ENCODE assay signal across 22 cellular contexts in the genomic region with DNA sequence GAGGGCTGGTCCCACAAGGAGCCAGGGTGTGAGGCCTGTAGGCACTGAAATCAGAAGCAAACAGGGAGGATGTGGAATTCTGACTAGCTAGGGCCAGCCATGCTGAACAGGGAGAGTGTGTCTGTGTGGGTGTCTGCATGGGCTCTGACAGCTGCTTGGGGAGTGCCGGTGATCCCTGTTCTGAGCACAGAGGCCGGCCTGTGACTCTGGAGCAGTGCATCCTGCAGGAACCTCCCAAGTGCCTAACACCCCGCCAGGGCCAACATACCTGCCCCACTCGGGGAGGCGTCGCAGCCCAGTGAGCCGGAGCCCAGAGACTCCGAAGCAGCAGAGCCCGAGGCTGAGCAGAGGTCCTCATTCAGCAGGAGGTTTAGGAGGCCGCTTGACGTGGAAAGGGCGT.
"Had no signal": no experiment of that assay in that cellular context is flagged by ENCODE, and none has a peak within 500 bp of the region (broad histone marks: within the 10 kb centered on the region; RNA-seq: fewer than 3 reads in every experiment).

No MANE protein-coding gene starts in this region.

- H3K9me3 Mint-ChIP-seq: activated CD8-positive, alpha-beta T cell treated with anti-CD3 and anti-CD28 coated beads for 36 hours; activated naive CD4-positive, alpha-beta T cell treated with anti-CD3 and anti-CD28 coated beads, Interleukin-2, amount 10 ng/mL, durations not matched to agents 7 days and 5 days; activated naive CD8-positive, alpha-beta T cell treated with anti-CD3 and anti-CD28 coated beads for 36 hours; activated T-cell treated with anti-CD3 and anti-CD28 coated beads, Interleukin-2, amount 50 U/mL, for 72 hours; activated T-helper 2 cell treated with anti-CD3 and anti-CD28 coated beads, Interferon-gamma antibody, Interleukin-2, Interleukin-4, amounts not matched to agents 10 μg/mL and 5 μg/mL and 100 μg/mL, durations not matched to agents 14 hours and 24 hours and 36 hours had no signal

- H3K4me3 ChIP-seq: K562 had no signal

- ATAC-seq: activated CD8-positive, alpha-beta T cell treated with anti-CD3 and anti-CD28 coated beads for 36 hours; activated T-cell treated with anti-CD3 and anti-CD28 coated beads, Interleukin-2, amount 50 U/mL, for 72 hours; K562; PC-3; T-helper 17 cell had no signal

- FAIRE-seq: K562, RCC 7860 had no signal

- H3K4me3 Mint-ChIP-seq: activated CD8-positive, alpha-beta T cell treated with anti-CD3 and anti-CD28 coated beads for 36 hours; activated naive CD4-positive, alpha-beta T cell treated with anti-CD3 and anti-CD28 coated beads, Interleukin-2, amount 10 ng/mL, durations not matched to agents 7 days and 5 days; activated naive CD8-positive, alpha-beta T cell treated with anti-CD3 and anti-CD28 coated beads for 36 hours; activated T-cell treated with anti-CD3 and anti-CD28 coated beads, Interleukin-2, amount 50 U/mL, for 72 hours; T-helper 17 cell had no signal

- H3K4me1 Mint-ChIP-seq: activated naive CD4-positive, alpha-beta T cell treated with anti-CD3 and anti-CD28 coated beads, Interleukin-2, amount 10 ng/mL, durations not matched to agents 7 days and 5 days; activated naive CD8-positive, alpha-beta T cell treated with anti-CD3 and anti-CD28 coated beads for 36 hours; T-helper 17 cell had no signal

- DNase-seq: activated CD4-positive, alpha-beta T cell treated with anti-CD3 and anti-CD28 coated beads for 4 hours; activated CD8-positive, alpha-beta memory T cell treated with anti-CD3 and anti-CD28 coated beads, Interleukin-2, amount 50 U/mL, for 4 hours; activated CD8-positive, alpha-beta T cell treated with anti-CD3 and anti-CD28 coated beads for 36 hours; activated gamma-delta T cell treated with Interleukin-2 at 50 U/mL for 16 hours; activated naive CD4-positive, alpha-beta T cell treated with anti-CD3 and anti-CD28 coated beads, Interleukin-2, amount 10 ng/mL, durations not matched to agents 7 days and 5 days; activated naive CD8-positive, alpha-beta T cell treated with anti-CD3 and anti-CD28 coated beads for 36 hours; activated T-cell treated with anti-CD3 and anti-CD28 coated beads, Interleukin-2, amount 50 U/mL, for 72 hours; Karpas-422; MM.1S; NCI-H1105; NCI-H1436; NCI-H1694 treated with DMSO at 0.1 percent for 48 hours; NCI-H2029 treated with DMSO at 0.1 percent for 48 hours; NCI-H446; NCI-H524; PC-3; SIG-M5; T-helper 17 cell; T-helper 9 cell had no signal

- H3K27me3 Mint-ChIP-seq: activated CD8-positive, alpha-beta T cell treated with anti-CD3 and anti-CD28 coated beads for 36 hours; activated naive CD4-positive, alpha-beta T cell treated with anti-CD3 and anti-CD28 coated beads, Interleukin-2, amount 10 ng/mL, durations not matched to agents 7 days and 5 days; activated naive CD8-positive, alpha-beta T cell treated with anti-CD3 and anti-CD28 coated beads for 36 hours; T-helper 17 cell had no signal

- H3K27ac Mint-ChIP-seq: activated CD8-positive, alpha-beta T cell treated with anti-CD3 and anti-CD28 coated beads for 36 hours; activated naive CD4-positive, alpha-beta T cell treated with anti-CD3 and anti-CD28 coated beads, Interleukin-2, amount 10 ng/mL, durations not matched to agents 7 days and 5 days; activated naive CD8-positive, alpha-beta T cell treated with anti-CD3 and anti-CD28 coated beads for 36 hours; activated T-cell treated with anti-CD3 and anti-CD28 coated beads, Interleukin-2, amount 50 U/mL, for 72 hours; activated T-helper 2 cell treated with anti-CD3 and anti-CD28 coated beads, Interferon-gamma antibody, Interleukin-2, Interleukin-4, amounts not matched to agents 10 μg/mL and 5 μg/mL and 100 μg/mL, durations not matched to agents 14 hours and 24 hours and 36 hours; T-helper 17 cell had no signal
